In genomic region chr7:44998153-44998871, GRCh38 we compare ENCODE assay signal across 9 cellular contexts. TPM values are rescaled to one million over a fixed set of nuclear protein-coding genes. Genes with fewer than 3 reads are reported as not detected.
DNase-seq lines count a peak whose midpoint lies in the region; ATAC-seq, FAIRE-seq and TF ChIP-seq lines count a peak whose summit lies in the region.
"Had no signal": no experiment of that assay in that cellular context is flagged by ENCODE, and none has a peak within 500 bp of the region (broad histone marks: within the 10 kb centered on the region; RNA-seq: fewer than 3 reads in every experiment).

No MANE protein-coding gene starts in this region.

- CTCF ChIA-PET in Panc1 (lab: Charles Lee) (interaction anchor here (0.6 kb wide), 2 partner anchors 76 to 163 kb away, joined by 3 to 5 read pairs; no protein-coding TSS in a partner anchor), endothelial cell of umbilical vein (lab: Charles Lee) (interaction anchor here (0.6 to 9.8 kb wide), 3 partner anchors 8 to 27 kb away, joined by 3 to 127 read pairs (median 15); no protein-coding TSS in a partner anchor)

- H2AFZ ChIP-seq in endothelial cell of umbilical vein (ENCODE audit: low read depth, low read length), result no peak overlapping the region

- dilution Hi-C loops in endothelial cell of umbilical vein (cut with MboI; ENCODE audit: extremely low pct_ligation_motif_present, low sequenced_read_pairs), result no loop called here

- H3K4me3 ChIP-seq in Panc1 (ENCODE audit: low read depth in 2 of 2, low read length in 2 of 2) (peak overlapping the region; percentile 73 to 84; a peak in 3 of 4 replicates), endothelial cell of umbilical vein (replicated peaks in 1 of 3; ENCODE audit: insufficient read depth in 1 of 3, low read depth in 1 of 3, low read length in 3 of 3) (no peak overlapping the region)

- in situ Hi-C loops in Panc1 (cut with HindIII; ENCODE audit: low pct_unique_long_range_greater_than_20kb, low sequenced_read_pairs), result no loop called here

- DNase-seq in T-helper 2 cell treated with Interferon-gamma antibody and Interleukin-4, amounts not matched to agents 5 μg/mL and 100 μg/mL, for 36 hours (ENCODE audit: low spot score), result no peak
- no peak for DNase-seq in T-helper 2 cell
- DNase-seq in Panc1 (ENCODE audit: low read depth, low spot score), result no peak
- no peak for DNase-seq in endothelial cell of umbilical vein (ENCODE audit: low read depth, low spot score)
- DNase-seq in cortex of kidney (lab: John Stamatoyannopoulos, UW), result no peak
- DNase-seq in dermis blood vessel endothelial cell, result no peak
- no peak for DNase-seq in NCI-H446 (lab: John Stamatoyannopoulos, UW)
- DNase-seq: NCI-H1930 had no signal

- H3K4me1 ChIP-seq in Panc1 (ENCODE audit: control insufficient read depth, insufficient read depth, low read length) (peaks cover 9% of the 10 kb centered on the region), endothelial cell of umbilical vein (ENCODE audit: control insufficient read depth, extremely low read depth, insufficient read depth, low read length) (peaks cover 33% of the 10 kb centered on the region)

- H3K27me3 ChIP-seq in Panc1 (ENCODE audit: control insufficient read depth, insufficient read depth, low read length), result no peaks in the 10 kb centered on the region
- no peaks in the 10 kb centered on the region for H3K27me3 ChIP-seq in endothelial cell of umbilical vein (ENCODE audit: control insufficient read depth in 2 of 2, insufficient read depth in 2 of 2, low read length in 2 of 2)

- FAIRE-seq in endothelial cell of umbilical vein (lab: Jason Lieb, UNC), result no peak

- BruUV-seq in Panc1 (replicated peaks; lab: Mats Ljungman, UMichigan), result no TSS peak
- no TSS peak for BruUV-seq in endothelial cell of umbilical vein (replicated peaks; lab: Mats Ljungman, UMichigan)

- no peaks in the 10 kb centered on the region for H4K20me1 ChIP-seq in endothelial cell of umbilical vein (replicated peaks; ENCODE audit: control insufficient read depth, extremely low read depth, insufficient read depth, low read length)

- H3K27ac ChIP-seq in Panc1 (ENCODE audit: low read length), result peak overlapping the region; percentile 96
- no peak overlapping the region for H3K27ac ChIP-seq in endothelial cell of umbilical vein (ENCODE audit: insufficient read depth, low read depth, low read length)

- H3K4me3 Mint-ChIP-seq in T-helper 2 cell treated with Interferon-gamma antibody and Interleukin-4, amounts not matched to agents 5 μg/mL and 100 μg/mL, for 36 hours, result peak overlapping the region; percentile 92
- H3K4me3 Mint-ChIP-seq in stimulated activated memory B cell treated with anti-CD40 and anti-IgM and Interleukin-4, amounts not matched to agents 10 μg/mL and 1 μg/mL and 100 μg/mL, for 72 hours, result peak overlapping the region; percentile 85

- H3K36me3 ChIP-seq in Panc1 (ENCODE audit: control insufficient read depth, insufficient read depth, low read length), result peaks cover 5% of the 10 kb centered on the region; the same call in 1 of the 2 replicates
- no peaks in the 10 kb centered on the region for H3K36me3 ChIP-seq in endothelial cell of umbilical vein (ENCODE audit: control insufficient read depth in 2 of 2, extremely low read depth in 1 of 2, insufficient read depth in 2 of 2, low read length in 2 of 2)

- peak overlapping the region; percentile 90 for H3K27ac Mint-ChIP-seq in T-helper 2 cell treated with Interferon-gamma antibody and Interleukin-4, amounts not matched to agents 5 μg/mL and 100 μg/mL, for 36 hours
- peak overlapping the region; percentile 82 for H3K27ac Mint-ChIP-seq in stimulated activated memory B cell treated with anti-CD40 and anti-IgM and Interleukin-4, amounts not matched to agents 10 μg/mL and 1 μg/mL and 100 μg/mL, for 72 hours

- H3K4me1 Mint-ChIP-seq in T-helper 2 cell treated with Interferon-gamma antibody and Interleukin-4, amounts not matched to agents 5 μg/mL and 100 μg/mL, for 36 hours (ENCODE audit: low read depth), result peaks cover 53% of the 10 kb centered on the region
- peaks cover 47% of the 10 kb centered on the region for H3K4me1 Mint-ChIP-seq in stimulated activated memory B cell treated with anti-CD40 and anti-IgM and Interleukin-4, amounts not matched to agents 10 μg/mL and 1 μg/mL and 100 μg/mL, for 72 hours

- TF ChIP-seq CTCF in Panc1 (IDR thresholded peaks at IDR 0.05) (no peak), endothelial cell of umbilical vein (IDR thresholded peaks at IDR 0.05; ENCODE audit: extremely low read depth in 1 of 2, insufficient read depth in 1 of 2, low read depth in 1 of 2, low read length in 2 of 2) (no peak)

- no peaks in the 10 kb centered on the region for H3K9me3 Mint-ChIP-seq in T-helper 2 cell treated with Interferon-gamma antibody and Interleukin-4, amounts not matched to agents 5 μg/mL and 100 μg/mL, for 36 hours
- H3K9me3 Mint-ChIP-seq in stimulated activated memory B cell treated with anti-CD40 and anti-IgM and Interleukin-4, amounts not matched to agents 10 μg/mL and 1 μg/mL and 100 μg/mL, for 72 hours, result no peaks in the 10 kb centered on the region

- peaks cover 28% of the 10 kb centered on the region for H3K79me2 ChIP-seq in endothelial cell of umbilical vein (ENCODE audit: control insufficient read depth, insufficient read depth, low read length)

- no peaks in the 10 kb centered on the region for H3K9me1 ChIP-seq in endothelial cell of umbilical vein (replicated peaks; ENCODE audit: control insufficient read depth, extremely low read depth, insufficient read depth, low read length)

- peaks cover 13% of the 10 kb centered on the region for H3K36me3 Mint-ChIP-seq in T-helper 2 cell treated with Interferon-gamma antibody and Interleukin-4, amounts not matched to agents 5 μg/mL and 100 μg/mL, for 36 hours (ENCODE audit: low read depth)
- H3K36me3 Mint-ChIP-seq in stimulated activated memory B cell treated with anti-CD40 and anti-IgM and Interleukin-4, amounts not matched to agents 10 μg/mL and 1 μg/mL and 100 μg/mL, for 72 hours, result peaks cover 8% of the 10 kb centered on the region

- H3K4me2 ChIP-seq in endothelial cell of umbilical vein (ENCODE audit: insufficient read depth, low read length), result peak overlapping the region; percentile 95

- H3K9me3 ChIP-seq in Panc1 (ENCODE audit: control insufficient read depth, insufficient read depth, low read depth, low read length), result no peaks in the 10 kb centered on the region
- no peaks in the 10 kb centered on the region for H3K9me3 ChIP-seq in endothelial cell of umbilical vein (replicated peaks; ENCODE audit: control insufficient read depth, insufficient read depth, low read length)

- no peaks in the 10 kb centered on the region for H3K27me3 Mint-ChIP-seq in T-helper 2 cell treated with Interferon-gamma antibody and Interleukin-4, amounts not matched to agents 5 μg/mL and 100 μg/mL, for 36 hours (ENCODE audit: low read depth)
- H3K27me3 Mint-ChIP-seq in stimulated activated memory B cell treated with anti-CD40 and anti-IgM and Interleukin-4, amounts not matched to agents 10 μg/mL and 1 μg/mL and 100 μg/mL, for 72 hours, result no peaks in the 10 kb centered on the region

- intact Hi-C loops in Panc1 (cut with micrococcal nuclease; ENCODE audit: unreplicated experiment), result no loop called here
- intact Hi-C loops in endothelial cell of umbilical vein (cut with micrococcal nuclease), result no loop called here

- POLR2A ChIA-PET in Panc1 (lab: Charles Lee) (interaction anchor here (0.6 to 0.8 kb wide), 4 partner anchors 16 to 1113 kb away, joined by 3 to 9 read pairs (median 4); partner anchors contain the start of gene TBRG4), endothelial cell of umbilical vein (lab: Charles Lee) (interaction anchor here (0.6 kb wide), 1 partner anchor 29 kb away, joined by 3 read pairs; no protein-coding TSS in a partner anchor)

- TF ChIP-seq POLR2A in endothelial cell of umbilical vein (IDR thresholded peaks at IDR 0.05; ENCODE audit: low read depth, low read length), result no peak

- H3K9ac ChIP-seq in endothelial cell of umbilical vein (replicated peaks; ENCODE audit: extremely low read depth, insufficient read depth, low read length), result no peak overlapping the region

- no peak for ATAC-seq in Panc1
- ATAC-seq in stimulated activated memory B cell treated with anti-CD40 and anti-IgM and Interleukin-4, amounts not matched to agents 10 μg/mL and 1 μg/mL and 100 μg/mL, for 72 hours, result no peak

TF ChIP-seq in endothelial cell of umbilical vein, 7 proteins besides CTCF, POLR2A, EP300 and RAD21 (continues in another document):
- TF ChIP-seq GATA2 (IDR thresholded peaks at IDR 0.05; ENCODE audit: insufficient read depth, insufficient read length, low read depth, low read length) (no peak), JUN (IDR thresholded peaks at IDR 0.05; ENCODE audit: borderline replicate concordance, insufficient read depth, insufficient read length, low read depth) (no peak), FOS (IDR thresholded peaks at IDR 0.05; ENCODE audit: borderline replicate concordance, insufficient read depth, low read length) (no peak)

RNA-seq across cellular contexts. Expression of gene CCM2, which starts 1.7 kb away (rescaled TPM):
- total RNA-seq in Panc1 (2021; ENCODE audit: unreplicated experiment) (97.1 TPM), endothelial cell of umbilical vein (57.4 and 66.1 TPM in 2 replicates), dermis blood vessel endothelial cell (76.4 and 91.4 TPM in 2 replicates)
- 143 TPM for polyA plus RNA-seq in Panc1 (2012; ENCODE audit: insufficient read length)
- polyA plus RNA-seq in endothelial cell of umbilical vein, result 70.4 and 82.1 TPM in 2 replicates
- 60.9 and 68.3 TPM in 2 replicates for polyA plus RNA-seq in endothelial cell of umbilical vein (2011; cell fraction: cytosol; rRNA removed)
- 52.5 and 60.0 TPM in 2 replicates for polyA plus RNA-seq in endothelial cell of umbilical vein (2011; cell fraction: nucleus; rRNA removed)
- polyA plus RNA-seq in endothelial cell of umbilical vein (2012), result 41.7 and 45.2 TPM in 2 replicates
- polyA minus RNA-seq in endothelial cell of umbilical vein, result 40.4 and 49.1 TPM in 2 replicates
- 13.0 TPM for polyA minus RNA-seq in endothelial cell of umbilical vein (2011; cell fraction: cytosol; rRNA and poly(A)+ RNA removed)
- 18.2 and 20.2 TPM in 2 replicates for polyA minus RNA-seq in endothelial cell of umbilical vein (2011; cell fraction: nucleus; rRNA and poly(A)+ RNA removed)

RNA-seq across cellular contexts. Expression of gene MYO1G, which starts 19.5 kb away (rescaled TPM):
- total RNA-seq in Panc1 (2021; ENCODE audit: unreplicated experiment), result 0.41 TPM
- polyA plus RNA-seq in Panc1 (2012; ENCODE audit: insufficient read length), result 0.17 TPM
- total RNA-seq in endothelial cell of umbilical vein, result 0.11 and 0.12 TPM in 2 replicates
- polyA plus RNA-seq in endothelial cell of umbilical vein, result 0.06 TPM in 1 of 2 replicates, not detected in the other
- polyA plus RNA-seq in endothelial cell of umbilical vein (2011; cell fraction: cytosol; rRNA removed), result 0.03 TPM in 1 of 2 replicates, not detected in the other
- 0.11 and 0.15 TPM in 2 replicates for polyA plus RNA-seq in endothelial cell of umbilical vein (2011; cell fraction: nucleus; rRNA removed)
- polyA plus RNA-seq in endothelial cell of umbilical vein (2012), result 0.07 TPM in 1 of 2 replicates, not detected in the other
- polyA minus RNA-seq in endothelial cell of umbilical vein, result 0.05 and 0.15 TPM in 2 replicates
- 47.1 TPM for polyA minus RNA-seq in endothelial cell of umbilical vein (2011; cell fraction: cytosol; rRNA and poly(A)+ RNA removed)
- 0.38 and 0.48 TPM in 2 replicates for polyA minus RNA-seq in endothelial cell of umbilical vein (2011; cell fraction: nucleus; rRNA and poly(A)+ RNA removed)
- total RNA-seq in dermis blood vessel endothelial cell, result 0.09 and 0.17 TPM in 2 replicates

Comparison
In these comparisons a context has a peak if more than half of its experiments do, and no peak if none do; other contexts are left out.
1. H3K4me3 ChIP-seq: peak in Panc1 (2 of 2); none in endothelial cell of umbilical vein (0 of 3).